In genomic region chr7:18241543-18242231, GRCh38 we compare ENCODE assay signal across 19 cellular contexts.
DNase-seq lines count a peak whose midpoint lies in the region; ATAC-seq and TF ChIP-seq lines count a peak whose summit lies in the region.
"Had no signal": no experiment of that assay in that cellular context is flagged by ENCODE, and none has a peak within 500 bp of the region (broad histone marks: within the 10 kb centered on the region; RNA-seq: fewer than 3 reads in every experiment).

No MANE protein-coding gene starts in this region.

- H3K36me3 Mint-ChIP-seq in activated CD4-positive, alpha-beta T cell treated with anti-CD3 and anti-CD28 coated beads, Interleukin-2, amount 10 ng/mL, durations not matched to agents 24 days and 14 days (ENCODE audit: low read depth), result no peaks in the 10 kb centered on the region

- no peak overlapping the region for H3K27ac Mint-ChIP-seq in activated CD4-positive, alpha-beta T cell treated with anti-CD3 and anti-CD28 coated beads, Interleukin-2, amount 10 ng/mL, durations not matched to agents 24 days and 14 days
- H3K27ac Mint-ChIP-seq: nephron; stimulated activated naive CD8-positive, alpha-beta T cell treated with anti-CD3 and anti-CD28 coated beads, Interleukin-15, Interleukin-2, amounts not matched to agents 100 ng/mL and 50 ng/mL, for 24 hours had no signal

- DNase-seq in GM12865 (ENCODE audit: low read depth), result peak; percentile 16
- DNase-seq in SK-MEL-5 (ENCODE audit: low read depth, low spot score), result peak; percentile 39
- no peak for DNase-seq in activated CD4-positive, alpha-beta T cell treated with anti-CD3 and anti-CD28 coated beads, Interleukin-2, amount 10 ng/mL, durations not matched to agents 24 days and 14 days
- DNase-seq in coronary artery (ENCODE audit: low spot score), result no peak
- no peak for DNase-seq in NCI-H1436 (lab: John Stamatoyannopoulos, UW)
- DNase-seq in Ammon's horn (ENCODE audit: low spot score), result no peak
- DNase-seq: activated naive CD4-positive, alpha-beta T cell treated with anti-CD3 and anti-CD28 coated beads, Interleukin-2, amount 50 U/mL, for 16 hours; head of caudate nucleus; NCI-H146; NCI-H524; right lobe of liver; stimulated activated CD4-positive, alpha-beta T cell treated with anti-CD3 and anti-CD28 coated beads, Interleukin-4, amount 100 ng/mL, for 4 hours; T1000 had no signal

- no peak overlapping the region for H3K4me3 Mint-ChIP-seq in activated CD4-positive, alpha-beta T cell treated with anti-CD3 and anti-CD28 coated beads, Interleukin-2, amount 10 ng/mL, durations not matched to agents 24 days and 14 days
- H3K4me3 Mint-ChIP-seq: nephron; stimulated activated naive CD8-positive, alpha-beta T cell treated with anti-CD3 and anti-CD28 coated beads, Interleukin-15, Interleukin-2, amounts not matched to agents 100 ng/mL and 50 ng/mL, for 24 hours had no signal

- intact Hi-C loops in activated CD4-positive, alpha-beta T cell treated with anti-CD3 and anti-CD28 coated beads, Interleukin-2, amount 10 ng/mL, durations not matched to agents 24 days and 14 days (cut with micrococcal nuclease), result no loop called here

- no peaks in the 10 kb centered on the region for H3K4me1 Mint-ChIP-seq in activated CD4-positive, alpha-beta T cell treated with anti-CD3 and anti-CD28 coated beads, Interleukin-2, amount 10 ng/mL, durations not matched to agents 24 days and 14 days

- TF ChIP-seq CTCF in GM12865 (IDR thresholded peaks at IDR 0.05; ENCODE audit: insufficient read depth, low read depth, low read length, missing control alignments) (no peak), coronary artery (IDR thresholded peaks at IDR 0.05) (no peak)

- H3K4me3 ChIP-seq in GM12865 (ENCODE audit: low read depth, low read length) (no peak overlapping the region), coronary artery (no peak overlapping the region)
- H3K4me3 ChIP-seq: cardiac muscle cell, right lobe of liver had no signal

- H3K27me3 Mint-ChIP-seq in activated CD4-positive, alpha-beta T cell treated with anti-CD3 and anti-CD28 coated beads, Interleukin-2, amount 10 ng/mL, durations not matched to agents 24 days and 14 days, result peaks cover 2% of the 10 kb centered on the region

- no peak overlapping the region for H3K27ac ChIP-seq in coronary artery
- H3K27ac ChIP-seq: cardiac muscle cell, right lobe of liver had no signal

- H3K9me3 Mint-ChIP-seq in activated CD4-positive, alpha-beta T cell treated with anti-CD3 and anti-CD28 coated beads, Interleukin-2, amount 10 ng/mL, durations not matched to agents 24 days and 14 days, result peaks cover 3% of the 10 kb centered on the region

- in situ Hi-C loops in SK-MEL-5 (cut with HindIII; ENCODE audit: low pct_unique_long_range_greater_than_20kb, low sequenced_read_pairs), result no loop called here

- ATAC-seq in GM19468 (IDR thresholded peaks at IDR 0.05; ENCODE audit: extremely low read depth, unreplicated experiment), result peak; percentile 75
- ATAC-seq in HG03159 (IDR thresholded peaks at IDR 0.05; ENCODE audit: unreplicated experiment), result peak; percentile 69
- ATAC-seq: left lobe of liver, right lobe of liver had no signal

Comparison
In these comparisons a context has a peak if more than half of its experiments do, and no peak if none do; other contexts are left out.
1. DNase-seq: peak in GM12865 (single experiment) and SK-MEL-5 (single experiment); none in activated CD4-positive, alpha-beta T cell treated with anti-CD3 and anti-CD28 coated beads, Interleukin-2, amount 10 ng/mL, durations not matched to agents 24 days and 14 days (single experiment), coronary artery (single experiment), NCI-H1436 (single experiment) and Ammon's horn (single experiment).